8 cellular contexts compared by ENCODE assay signal in genomic region chr10:29409241-29410051, GRCh38.
DNase-seq lines count a peak whose midpoint lies in the region; ATAC-seq and TF ChIP-seq lines count a peak whose summit lies in the region.

No MANE protein-coding gene starts in this region.

- peaks cover 5% of the 10 kb centered on the region for H3K27me3 Mint-ChIP-seq in activated naive CD8-positive, alpha-beta T cell treated with anti-CD3 and anti-CD28 coated beads, Interleukin-2, amount 10 ng/mL, durations not matched to agents 7 days and 5 days

- H3K27ac Mint-ChIP-seq in activated naive CD8-positive, alpha-beta T cell treated with anti-CD3 and anti-CD28 coated beads, Interleukin-2, amount 10 ng/mL, durations not matched to agents 7 days and 5 days: peak overlapping the region; percentile 95

- H3K36me3 ChIP-seq in HUES48 (ENCODE audit: control insufficient read depth, insufficient read depth, low read length): no peaks in the 10 kb centered on the region
- H3K36me3 ChIP-seq in cardiac muscle cell: no peaks in the 10 kb centered on the region
- no peaks in the 10 kb centered on the region for H3K36me3 ChIP-seq in rectal smooth muscle tissue (ENCODE audit: control insufficient read depth, insufficient read depth, low read length)

- H3K4me1 ChIP-seq in HUES48 (ENCODE audit: control insufficient read depth, insufficient read depth, low read length) (no peaks in the 10 kb centered on the region), cardiac muscle cell (ENCODE audit: low read depth) (no peaks in the 10 kb centered on the region), rectal smooth muscle tissue (ENCODE audit: control insufficient read depth, insufficient read depth, low read length) (peaks cover 8% of the 10 kb centered on the region)

- TF ChIP-seq CTCF in cardiac muscle cell (IDR thresholded peaks at IDR 0.05; ENCODE audit: low read depth, low read length): no peak

- peaks cover 3% of the 10 kb centered on the region for H3K36me3 Mint-ChIP-seq in activated naive CD8-positive, alpha-beta T cell treated with anti-CD3 and anti-CD28 coated beads, Interleukin-2, amount 10 ng/mL, durations not matched to agents 7 days and 5 days

- peak overlapping the region; percentile 98 for H3K4me3 Mint-ChIP-seq in activated naive CD8-positive, alpha-beta T cell treated with anti-CD3 and anti-CD28 coated beads, Interleukin-2, amount 10 ng/mL, durations not matched to agents 7 days and 5 days

- DNase-seq in DMS114 treated with DMSO at 0.1 percent for 48 hours (lab: John Stamatoyannopoulos, UW; ENCODE audit: unreplicated experiment) (peak; percentile 67), RPMI8226 (peak; percentile 58), cardiac muscle cell (ENCODE audit: low read depth in 1 of 2, low spot score in 1 of 2) (peak; percentile 44 to 77), NK-92 (lab: John Stamatoyannopoulos, UW; ENCODE audit: unreplicated experiment) (no peak)
- DNase-seq in activated naive CD8-positive, alpha-beta T cell treated with anti-CD3 and anti-CD28 coated beads, Interleukin-2, amount 10 ng/mL, durations not matched to agents 7 days and 5 days: peak; percentile 68

- H3K9me3 Mint-ChIP-seq in activated naive CD8-positive, alpha-beta T cell treated with anti-CD3 and anti-CD28 coated beads, Interleukin-2, amount 10 ng/mL, durations not matched to agents 7 days and 5 days: peaks cover 9% of the 10 kb centered on the region

- H3K9me3 ChIP-seq in HUES48 (ENCODE audit: control insufficient read depth, insufficient read depth, low read length) (peaks cover 29% of the 10 kb centered on the region), cardiac muscle cell (ENCODE audit: low read depth) (no peaks in the 10 kb centered on the region)

- ATAC-seq in GM21423 (IDR thresholded peaks at IDR 0.05; ENCODE audit: unreplicated experiment): peak; percentile 81
- ATAC-seq in activated naive CD8-positive, alpha-beta T cell treated with anti-CD3 and anti-CD28 coated beads, Interleukin-2, amount 10 ng/mL, durations not matched to agents 7 days and 5 days (ENCODE audit: low read depth): peak; percentile 80

- H3K4me3 ChIP-seq in HUES48 (ENCODE audit: low read depth, low read length) (peak overlapping the region; percentile 68), cardiac muscle cell (peak overlapping the region; percentile 38), rectal smooth muscle tissue (ENCODE audit: low read length) (peak overlapping the region; percentile 80)

- H3K9ac ChIP-seq in HUES48 (ENCODE audit: low read depth, low read length) (no peak overlapping the region), rectal smooth muscle tissue (ENCODE audit: low read length) (peak overlapping the region; percentile 52)

- peaks cover 22% of the 10 kb centered on the region for H3K4me1 Mint-ChIP-seq in activated naive CD8-positive, alpha-beta T cell treated with anti-CD3 and anti-CD28 coated beads, Interleukin-2, amount 10 ng/mL, durations not matched to agents 7 days and 5 days

- POLR2A ChIA-PET in activated naive CD8-positive, alpha-beta T cell treated with anti-CD3 and anti-CD28 coated beads, Interleukin-2, amount 10 ng/mL, durations not matched to agents 7 days and 5 days (lab: Charles Lee): interaction anchor here (0.6 kb wide), 1 partner anchor 238 kb away, joined by 5 read pairs; no protein-coding TSS in a partner anchor

- H3K27ac ChIP-seq in HUES48 (ENCODE audit: low read depth, low read length) (no peak overlapping the region), cardiac muscle cell (peak overlapping the region; percentile 60), rectal smooth muscle tissue (ENCODE audit: low read depth, low read length) (peak overlapping the region; percentile 78)

- H3K27me3 ChIP-seq in HUES48 (ENCODE audit: control insufficient read depth, insufficient read depth, low read length): peaks cover 8% of the 10 kb centered on the region; the same call in 1 of the 2 replicates
- no peaks in the 10 kb centered on the region for H3K27me3 ChIP-seq in cardiac muscle cell
- H3K27me3 ChIP-seq in rectal smooth muscle tissue (ENCODE audit: control insufficient read depth, insufficient read depth, low read length): no peaks in the 10 kb centered on the region
